In genomic region chr4:89539797-89540711, GRCh38 we compare ENCODE assay signal across 21 cellular contexts.
DNase-seq lines count a peak whose midpoint lies in the region; ATAC-seq, FAIRE-seq and TF ChIP-seq lines count a peak whose summit lies in the region.
"Had no signal": no experiment of that assay in that cellular context is flagged by ENCODE, and none has a peak within 500 bp of the region (broad histone marks: within the 10 kb centered on the region; RNA-seq: fewer than 3 reads in every experiment).

No MANE protein-coding gene starts in this region.

- peaks cover 6% of the 10 kb centered on the region for H3K27me3 Mint-ChIP-seq in activated T-helper 2 cell treated with anti-CD3 and anti-CD28 coated beads, Interferon-gamma antibody, Interleukin-2, Interleukin-4, amounts not matched to agents 10 μg/mL and 5 μg/mL and 100 μg/mL, durations not matched to agents 14 hours and 24 hours and 36 hours (ENCODE audit: low read depth)

- intact Hi-C loops in activated T-helper 2 cell treated with anti-CD3 and anti-CD28 coated beads, Interferon-gamma antibody, Interleukin-2, Interleukin-4, amounts not matched to agents 10 μg/mL and 5 μg/mL and 100 μg/mL, durations not matched to agents 14 hours and 24 hours and 36 hours (cut with micrococcal nuclease): loop anchor here (1.0 kb wide), 2 partner anchors 31 to 79 kb away; no protein-coding TSS in a partner anchor

- no peak for TF ChIP-seq CTCF in HFF-Myc (IDR thresholded peaks at IDR 0.05; ENCODE audit: low read depth, low read length, missing control alignments)

- H3K4me1 Mint-ChIP-seq in activated T-helper 2 cell treated with anti-CD3 and anti-CD28 coated beads, Interferon-gamma antibody, Interleukin-2, Interleukin-4, amounts not matched to agents 10 μg/mL and 5 μg/mL and 100 μg/mL, durations not matched to agents 14 hours and 24 hours and 36 hours (ENCODE audit: low read depth): peaks cover 18% of the 10 kb centered on the region

- H3K27ac Mint-ChIP-seq in activated T-helper 2 cell treated with anti-CD3 and anti-CD28 coated beads, Interferon-gamma antibody, Interleukin-2, Interleukin-4, amounts not matched to agents 10 μg/mL and 5 μg/mL and 100 μg/mL, durations not matched to agents 14 hours and 24 hours and 36 hours: peak overlapping the region; percentile 71
- H3K27ac Mint-ChIP-seq: activated CD4-positive, alpha-beta memory T cell treated with anti-CD3 and anti-CD28 coated beads, Interleukin-2, amount 10 ng/mL, durations not matched to agents 7 days and 5 days; activated T-helper 1 cell treated with anti-CD3 and anti-CD28 coated beads, Interleukin-12 subunit alpha, Interleukin-12 subunit beta, Interleukin-2, Interleukin-4 antibody, amounts not matched to agents 30 ng/mL and 10 ng/mL and 1 ng/mL, durations not matched to agents 14 hours and 24 hours and 36 hours had no signal

- H3K4me3 ChIP-seq in HFF-Myc (replicated peaks; ENCODE audit: low read depth, low read length): no peak overlapping the region
- H3K4me3 ChIP-seq: right lobe of liver, thyroid gland had no signal

- H3K9me3 Mint-ChIP-seq in activated T-helper 2 cell treated with anti-CD3 and anti-CD28 coated beads, Interferon-gamma antibody, Interleukin-2, Interleukin-4, amounts not matched to agents 10 μg/mL and 5 μg/mL and 100 μg/mL, durations not matched to agents 14 hours and 24 hours and 36 hours: peaks cover 22% of the 10 kb centered on the region

- no peak for FAIRE-seq in HTR-8/SVneo (lab: Jason Lieb, UNC)
- FAIRE-seq: D721Med, H54, keratinocyte had no signal

- peak; percentile 45 for DNase-seq in COLO829 (ENCODE audit: low spot score)
- peak; percentile 10 for DNase-seq in HFF-Myc (ENCODE audit: extremely low read depth, low read depth)
- DNase-seq in activated T-helper 2 cell treated with anti-CD3 and anti-CD28 coated beads, Interferon-gamma antibody, Interleukin-2, Interleukin-4, amounts not matched to agents 10 μg/mL and 5 μg/mL and 100 μg/mL, durations not matched to agents 14 hours and 24 hours and 36 hours (ENCODE audit: low spot score): no peak
- peak; percentile 56 for DNase-seq in iris pigment epithelial cell (ENCODE audit: low read depth)
- no peak for DNase-seq in stimulated activated CD4-positive, alpha-beta T cell treated with anti-CD3 and anti-CD28 coated beads, Interleukin-1b, Interleukin-23, amount 100 ng/mL, for 48 hours
- DNase-seq in NAMALWA (ENCODE audit: low spot score): no peak
- no peak for DNase-seq in HTR-8/SVneo (ENCODE audit: insufficient read length, low spot score)
- DNase-seq: activated CD4-positive, alpha-beta memory T cell treated with anti-CD3 and anti-CD28 coated beads, Interleukin-2, amount 10 ng/mL, durations not matched to agents 7 days and 5 days; anterior cingulate cortex; BE2C; NCI-H774; occipital lobe; right lobe of liver; stimulated activated CD4-positive, alpha-beta T cell treated with anti-CD3 and anti-CD28 coated beads, Interleukin-4, amount 100 ng/mL, for 1 hour; stimulated activated CD8-positive, alpha-beta memory T cell treated with anti-CD3 and anti-CD28 coated beads, Interleukin-4, amount 100 ng/mL, for 48 hours; thyroid gland had no signal

- H3K4me3 Mint-ChIP-seq in activated T-helper 2 cell treated with anti-CD3 and anti-CD28 coated beads, Interferon-gamma antibody, Interleukin-2, Interleukin-4, amounts not matched to agents 10 μg/mL and 5 μg/mL and 100 μg/mL, durations not matched to agents 14 hours and 24 hours and 36 hours (ENCODE audit: low read depth): no peak overlapping the region
- H3K4me3 Mint-ChIP-seq: activated CD4-positive, alpha-beta memory T cell treated with anti-CD3 and anti-CD28 coated beads, Interleukin-2, amount 10 ng/mL, durations not matched to agents 7 days and 5 days; activated T-helper 1 cell treated with anti-CD3 and anti-CD28 coated beads, Interleukin-12 subunit alpha, Interleukin-12 subunit beta, Interleukin-2, Interleukin-4 antibody, amounts not matched to agents 30 ng/mL and 10 ng/mL and 1 ng/mL, durations not matched to agents 14 hours and 24 hours and 36 hours had no signal

- no peak for ATAC-seq in HG02852 (IDR thresholded peaks at IDR 0.05; ENCODE audit: unreplicated experiment)

- H3K36me3 Mint-ChIP-seq in activated T-helper 2 cell treated with anti-CD3 and anti-CD28 coated beads, Interferon-gamma antibody, Interleukin-2, Interleukin-4, amounts not matched to agents 10 μg/mL and 5 μg/mL and 100 μg/mL, durations not matched to agents 14 hours and 24 hours and 36 hours (ENCODE audit: low read depth): no peaks in the 10 kb centered on the region

Comparison
In these comparisons a context has a peak if more than half of its experiments do, and no peak if none do; other contexts are left out.
1. DNase-seq: peak in COLO829 (single experiment), HFF-Myc (single experiment) and iris pigment epithelial cell (single experiment); none in activated T-helper 2 cell treated with anti-CD3 and anti-CD28 coated beads, Interferon-gamma antibody, Interleukin-2, Interleukin-4, amounts not matched to agents 10 μg/mL and 5 μg/mL and 100 μg/mL, durations not matched to agents 14 hours and 24 hours and 36 hours (single experiment), stimulated activated CD4-positive, alpha-beta T cell treated with anti-CD3 and anti-CD28 coated beads, Interleukin-1b, Interleukin-23, amount 100 ng/mL, for 48 hours (single experiment), NAMALWA (single experiment) and HTR-8/SVneo (single experiment).